Comparison of ENCODE assay signal across 23 cellular contexts in the genomic region with DNA sequence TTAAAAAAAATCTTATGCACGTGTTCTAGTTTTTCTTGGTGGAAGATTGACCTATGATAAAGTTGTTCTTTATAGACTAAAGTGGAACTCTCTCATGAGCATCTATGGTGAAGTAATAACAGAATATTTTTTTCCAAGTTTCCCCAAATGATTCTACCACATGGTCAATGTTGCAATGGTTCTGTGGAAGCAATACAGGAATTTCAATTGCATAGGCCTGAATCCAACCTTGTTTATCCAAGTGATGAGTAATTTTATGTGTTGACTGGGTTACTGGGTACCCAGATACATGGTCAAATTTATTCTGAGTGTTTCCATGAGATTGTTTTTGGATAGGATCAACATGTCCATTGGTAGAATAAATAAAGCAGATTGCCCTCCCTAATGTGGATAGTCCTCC.
"Had no signal": no experiment of that assay in that cellular context is flagged by ENCODE, and none has a peak within 500 bp of the region (broad histone marks: within the 10 kb centered on the region; RNA-seq: fewer than 3 reads in every experiment).

No MANE protein-coding gene starts in this region.

- H3K4me1 Mint-ChIP-seq: memory B cell, T-cell had no signal

- FAIRE-seq: endothelial cell of umbilical vein, urothelium cell line had no signal

- H3K27ac Mint-ChIP-seq: activated CD8-positive, alpha-beta T cell treated with anti-CD3 and anti-CD28 coated beads for 36 hours; activated naive CD4-positive, alpha-beta T cell treated with anti-CD3 and anti-CD28 coated beads for 36 hours; dendritic cell treated with granulocyte-macrophage colony-stimulating factor and Interleukin-4, amounts not matched to agents 40 ng/mL and 50 ng/mL, for 4 days; memory B cell; naive thymus-derived CD4-positive, alpha-beta T cell; T-cell had no signal

- H3K36me3 Mint-ChIP-seq: memory B cell; naive thymus-derived CD4-positive, alpha-beta T cell; T-cell had no signal

- H3K27me3 Mint-ChIP-seq: activated CD8-positive, alpha-beta T cell treated with anti-CD3 and anti-CD28 coated beads for 36 hours; dendritic cell treated with granulocyte-macrophage colony-stimulating factor and Interleukin-4, amounts not matched to agents 40 ng/mL and 50 ng/mL, for 4 days; memory B cell; naive thymus-derived CD4-positive, alpha-beta T cell; T-cell had no signal

- H3K4me3 ChIP-seq: esophagus squamous epithelium, gastrocnemius medialis, psoas muscle, right lobe of liver, tibial nerve had no signal

- H3K4me3 Mint-ChIP-seq: activated CD8-positive, alpha-beta T cell treated with anti-CD3 and anti-CD28 coated beads for 36 hours; activated naive CD4-positive, alpha-beta T cell treated with anti-CD3 and anti-CD28 coated beads for 36 hours; dendritic cell treated with granulocyte-macrophage colony-stimulating factor and Interleukin-4, amounts not matched to agents 40 ng/mL and 50 ng/mL, for 4 days; memory B cell; naive thymus-derived CD4-positive, alpha-beta T cell; T-cell had no signal

- ATAC-seq: activated CD8-positive, alpha-beta T cell treated with anti-CD3 and anti-CD28 coated beads for 36 hours; gastrocnemius medialis; left ventricle myocardium superior; naive thymus-derived CD4-positive, alpha-beta T cell; psoas muscle; right lobe of liver; SK-N-SH treated with all-trans-retinoic acid at 6 μM for 48 hours; T-cell had no signal

- DNase-seq: activated CD4-positive, alpha-beta T cell treated with anti-CD3 and anti-CD28 coated beads for 48 hours; activated CD4-positive, CD25-positive, alpha-beta regulatory T cell; activated CD8-positive, alpha-beta T cell treated with anti-CD3 and anti-CD28 coated beads for 36 hours; activated naive CD4-positive, alpha-beta T cell treated with anti-CD3 and anti-CD28 coated beads for 36 hours; activated T-cell treated with anti-CD3 and anti-CD28 coated beads, Interleukin-2, amount 50 U/mL, for 1 hour; aorta; effector memory CD4-positive, alpha-beta T cell; esophagus squamous epithelium; gastrocnemius medialis; head of caudate nucleus; left ventricle myocardium superior; naive thymus-derived CD4-positive, alpha-beta T cell; psoas muscle; right lobe of liver; stimulated activated CD8-positive, alpha-beta memory T cell treated with anti-CD3 and anti-CD28 coated beads, Interleukin-4, amount 100 ng/mL, for 48 hours; stimulated activated naive CD4-positive, alpha-beta T cell treated with Interleukin-2 at 50 U/mL for 16 hours; T-cell had no signal
